ENCODE assay signal across 9 cellular contexts in genomic region chr10:29895436-29895835, GRCh38.
DNase-seq lines count a peak whose midpoint lies in the region; ATAC-seq, FAIRE-seq and TF ChIP-seq lines count a peak whose summit lies in the region.
"Had no signal": no experiment of that assay in that cellular context is flagged by ENCODE, and none has a peak within 500 bp of the region (broad histone marks: within the 10 kb centered on the region; RNA-seq: fewer than 3 reads in every experiment).

No MANE protein-coding gene starts in this region.

- H3K27ac ChIP-seq in skeletal muscle tissue (ENCODE audit: low read depth, low read length) (peak overlapping the region; percentile 72), Peyer's patch (no peak overlapping the region)

- peaks cover 0 to 4% (median 0%) of the 10 kb centered on the region in 3 donors for H3K4me1 ChIP-seq in skeletal muscle tissue (ENCODE audit: control insufficient read depth in 3 of 3, insufficient read depth in 3 of 3, low read length in 3 of 3)
- H3K4me1 ChIP-seq in Peyer's patch, result no peaks in the 10 kb centered on the region

- no peak overlapping the region for H3K4me3 ChIP-seq in choroid plexus epithelial cell (ENCODE audit: low read depth, low read length)
- no peak overlapping the region for H3K4me3 ChIP-seq in skeletal muscle tissue (ENCODE audit: low read length in 3 of 3)
- H3K4me3 ChIP-seq in Peyer's patch, result no peak overlapping the region

- TF ChIP-seq POLR2A in H54 (IDR thresholded peaks at IDR 0.05; ENCODE audit: low read depth, low read length) (no peak), Peyer's patch (IDR thresholded peaks at IDR 0.05) (no peak)

- no peaks in the 10 kb centered on the region for H3K4me1 Mint-ChIP-seq in progenitor cell of endocrine pancreas (ENCODE audit: low read depth)

- DNase-seq in H54 (ENCODE audit: insufficient read length, low spot score), result peak; percentile 52
- peak; percentile 97 for DNase-seq in choroid plexus epithelial cell (ENCODE audit: low read depth)
- DNase-seq in iris pigment epithelial cell (ENCODE audit: low read depth), result peak; percentile 96
- DNase-seq in progenitor cell of endocrine pancreas (ENCODE audit: low spot score, unreplicated experiment), result no peak
- DNase-seq in Peyer's patch, result no peak
- DNase-seq: GF-D8 had no signal

- H3K27ac Mint-ChIP-seq in progenitor cell of endocrine pancreas, result no peak overlapping the region

- no peak for TF ChIP-seq CTCF in choroid plexus epithelial cell (conservative IDR thresholded peaks at IDR 0.05; ENCODE audit: low read depth, low read length)
- no peak for TF ChIP-seq CTCF in progenitor cell of endocrine pancreas (IDR thresholded peaks at IDR 0.05; ENCODE audit: unreplicated experiment)
- no peak for TF ChIP-seq CTCF in Peyer's patch (IDR thresholded peaks at IDR 0.05)

- H3K27me3 ChIP-seq in skeletal muscle tissue (ENCODE audit: control insufficient read depth in 3 of 3, insufficient read depth in 3 of 3, low read length in 3 of 3) (no peaks in the 10 kb centered on the region), Peyer's patch (no peaks in the 10 kb centered on the region)

- H3K36me3 ChIP-seq in skeletal muscle tissue (ENCODE audit: control insufficient read depth in 3 of 3, insufficient read depth in 3 of 3, low read length in 3 of 3) (no peaks in the 10 kb centered on the region), Peyer's patch (no peaks in the 10 kb centered on the region)

- no peaks in the 10 kb centered on the region for H3K27me3 Mint-ChIP-seq in progenitor cell of endocrine pancreas

- peak; percentile 60 for FAIRE-seq in H54 (lab: Jason Lieb, UNC)

- H3K36me3 Mint-ChIP-seq in progenitor cell of endocrine pancreas (ENCODE audit: insufficient read depth), result no peaks in the 10 kb centered on the region

- peaks cover 7% of the 10 kb centered on the region for H3K9me3 Mint-ChIP-seq in progenitor cell of endocrine pancreas (ENCODE audit: low read depth)

- H3K9ac ChIP-seq in skeletal muscle tissue (ENCODE audit: low read depth in 1 of 3, low read length in 3 of 3), result no peak overlapping the region

- no peak for ATAC-seq in GM18867 (IDR thresholded peaks at IDR 0.05; ENCODE audit: unreplicated experiment)
- no peak for ATAC-seq in GM18502 (IDR thresholded peaks at IDR 0.05; ENCODE audit: poor library complexity, unreplicated experiment)

- no peak overlapping the region for H3K4me3 Mint-ChIP-seq in progenitor cell of endocrine pancreas (ENCODE audit: low read depth)

- H3K9me3 ChIP-seq in skeletal muscle tissue (ENCODE audit: control insufficient read depth in 3 of 3, low read length in 3 of 3), result peaks cover 0 to 3% (median 0%) of the 10 kb centered on the region in 3 donors
- no peaks in the 10 kb centered on the region for H3K9me3 ChIP-seq in Peyer's patch

Comparison
In these comparisons a context has a peak if more than half of its experiments do, and no peak if none do; other contexts are left out.
1. DNase-seq: peak in H54 (single experiment), choroid plexus epithelial cell (single experiment) and iris pigment epithelial cell (single experiment); none in progenitor cell of endocrine pancreas (single experiment) and Peyer's patch (0 of 3).